ENCODE assay signal across 13 cellular contexts in genomic region chr10:124436191-124436638, GRCh38. TPM values are rescaled to one million over a fixed set of nuclear protein-coding genes. Genes with fewer than 3 reads are reported as not detected.
A peak's percentile ranks its signal among the peaks of the same experiment; 100 is the strongest.
DNase-seq lines count a peak whose midpoint lies in the region; ATAC-seq lines count a peak whose summit lies in the region.
"Had no signal": no experiment of that assay in that cellular context is flagged by ENCODE, and none has a peak within 500 bp of the region (broad histone marks: within the 10 kb centered on the region; RNA-seq: fewer than 3 reads in every experiment).

No MANE protein-coding gene starts in this region.

- peak; percentile 17 for DNase-seq in CD1c-positive myeloid dendritic cell (ENCODE audit: extremely low spot score)
- peak; percentile 69 for DNase-seq in RPMI7951 (ENCODE audit: low read depth)
- DNase-seq in left lobe of liver (ENCODE audit: low spot score): no peak
- DNase-seq in NCI-H510A (lab: John Stamatoyannopoulos, UW): no peak
- DNase-seq in CD8-positive, alpha-beta memory T cell: no peak
- DNase-seq: activated CD4-positive, alpha-beta T cell treated with anti-CD3 and anti-CD28 coated beads, Interleukin-2, amount 10 ng/mL, durations not matched to agents 24 days and 14 days; BE2C; PC-3 had no signal

- CTCF ChIA-PET in CD8-positive, alpha-beta memory T cell (lab: Charles Lee): no interaction called here

- no peaks in the 10 kb centered on the region for H3K9me3 ChIP-seq in CD8-positive, alpha-beta memory T cell (ENCODE audit: low read length)
- H3K9me3 ChIP-seq: BE2C had no signal

- H3K9me3 Mint-ChIP-seq in CD8-positive, alpha-beta memory T cell: no peaks in the 10 kb centered on the region
- H3K9me3 Mint-ChIP-seq: activated CD4-positive, alpha-beta T cell treated with anti-CD3 and anti-CD28 coated beads, Interleukin-2, amount 10 ng/mL, durations not matched to agents 24 days and 14 days had no signal

- ATAC-seq in GM19372 (IDR thresholded peaks at IDR 0.05; ENCODE audit: low read depth, unreplicated experiment): peak; percentile 66
- peak; percentile 54 for ATAC-seq in HG03135 (IDR thresholded peaks at IDR 0.05; ENCODE audit: unreplicated experiment)
- ATAC-seq in left lobe of liver: no peak
- ATAC-seq in GM21360 (IDR thresholded peaks at IDR 0.05; ENCODE audit: unreplicated experiment): no peak
- ATAC-seq: PC-3 had no signal

- no peaks in the 10 kb centered on the region for H3K4me1 ChIP-seq in CD8-positive, alpha-beta memory T cell (ENCODE audit: insufficient read depth, low read length)
- H3K4me1 ChIP-seq: BE2C had no signal

- no peak overlapping the region for H3K27ac Mint-ChIP-seq in CD8-positive, alpha-beta memory T cell
- H3K27ac Mint-ChIP-seq: activated CD4-positive, alpha-beta T cell treated with anti-CD3 and anti-CD28 coated beads, Interleukin-2, amount 10 ng/mL, durations not matched to agents 24 days and 14 days had no signal

- no peaks in the 10 kb centered on the region for H3K36me3 Mint-ChIP-seq in CD8-positive, alpha-beta memory T cell

- no peaks in the 10 kb centered on the region for H3K36me3 ChIP-seq in CD8-positive, alpha-beta memory T cell (ENCODE audit: insufficient read depth, low read length)
- H3K36me3 ChIP-seq: BE2C had no signal

- no peak overlapping the region for H3K4me3 Mint-ChIP-seq in CD8-positive, alpha-beta memory T cell
- H3K4me3 Mint-ChIP-seq: activated CD4-positive, alpha-beta T cell treated with anti-CD3 and anti-CD28 coated beads, Interleukin-2, amount 10 ng/mL, durations not matched to agents 24 days and 14 days had no signal

- no peaks in the 10 kb centered on the region for H3K27me3 ChIP-seq in CD8-positive, alpha-beta memory T cell (ENCODE audit: insufficient read depth, low read length, poor library complexity, severe bottlenecking)
- H3K27me3 ChIP-seq: BE2C had no signal

- H3K4me3 ChIP-seq in CD8-positive, alpha-beta memory T cell (ENCODE audit: low read length): no peak overlapping the region
- H3K4me3 ChIP-seq: lung had no signal

- no peak overlapping the region for H3K27ac ChIP-seq in CD8-positive, alpha-beta memory T cell (ENCODE audit: low read depth, low read length)

- POLR2A ChIA-PET in CD8-positive, alpha-beta memory T cell (lab: Charles Lee): no interaction called here

- H3K27me3 Mint-ChIP-seq in CD8-positive, alpha-beta memory T cell: peaks cover 2 to 13% of the 10 kb centered on the region in 2 donors

- peaks cover 0 to 5% (median 4%) of the 10 kb centered on the region in 3 donors for H3K4me1 Mint-ChIP-seq in CD8-positive, alpha-beta memory T cell
- H3K4me1 Mint-ChIP-seq: activated CD4-positive, alpha-beta T cell treated with anti-CD3 and anti-CD28 coated beads, Interleukin-2, amount 10 ng/mL, durations not matched to agents 24 days and 14 days had no signal

RNA-seq across cellular contexts. Expression of gene NKX1-2, which starts 13.6 kb away (rescaled TPM):
- not detected in 2 replicates for total RNA-seq in RPMI7951 (2014; rRNA removed; shearing (Covaris generic))
- 0.05 TPM for total RNA-seq in left lobe of liver
- not detected for total RNA-seq in CD8-positive, alpha-beta memory T cell
- not detected for polyA plus RNA-seq in CD8-positive, alpha-beta memory T cell
- total RNA-seq: activated CD4-positive, alpha-beta T cell treated with anti-CD3 and anti-CD28 coated beads, Interleukin-2, amount 10 ng/mL, durations not matched to agents 24 days and 14 days; renal cortical epithelial cell had no signal

RNA-seq across cellular contexts. Expression of gene OAT, which starts 17.5 kb away (rescaled TPM):
- total RNA-seq in RPMI7951 (2014; rRNA removed; shearing (Covaris generic)): 167 and 187 TPM in 2 replicates
- 42.7 TPM for total RNA-seq in left lobe of liver
- total RNA-seq in CD8-positive, alpha-beta memory T cell: 10 to 100 TPM; 44.1 to 46.8 TPM
- polyA plus RNA-seq in CD8-positive, alpha-beta memory T cell: 69.5 TPM

RNA-seq across cellular contexts. Expression of gene LHPP, which starts 25.4 kb away (rescaled TPM):
- 9.4 and 16.9 TPM in 2 replicates for total RNA-seq in RPMI7951 (2014; rRNA removed; shearing (Covaris generic))
- 52.0 TPM for total RNA-seq in left lobe of liver
- total RNA-seq in CD8-positive, alpha-beta memory T cell: 1 to 10 TPM; 5.2 to 6.3 TPM
- 19.1 TPM for polyA plus RNA-seq in CD8-positive, alpha-beta memory T cell

Comparison
In these comparisons a context has a peak if more than half of its experiments do, and no peak if none do; other contexts are left out.
1. DNase-seq: peak in CD1c-positive myeloid dendritic cell (single experiment) and RPMI7951 (single experiment); none in left lobe of liver (single experiment), NCI-H510A (single experiment) and CD8-positive, alpha-beta memory T cell (0 of 5).
2. ATAC-seq: peak in GM19372 (single experiment) and HG03135 (single experiment); none in left lobe of liver (single experiment) and GM21360 (single experiment).